9 cellular contexts compared by ENCODE assay signal in the genomic region with DNA sequence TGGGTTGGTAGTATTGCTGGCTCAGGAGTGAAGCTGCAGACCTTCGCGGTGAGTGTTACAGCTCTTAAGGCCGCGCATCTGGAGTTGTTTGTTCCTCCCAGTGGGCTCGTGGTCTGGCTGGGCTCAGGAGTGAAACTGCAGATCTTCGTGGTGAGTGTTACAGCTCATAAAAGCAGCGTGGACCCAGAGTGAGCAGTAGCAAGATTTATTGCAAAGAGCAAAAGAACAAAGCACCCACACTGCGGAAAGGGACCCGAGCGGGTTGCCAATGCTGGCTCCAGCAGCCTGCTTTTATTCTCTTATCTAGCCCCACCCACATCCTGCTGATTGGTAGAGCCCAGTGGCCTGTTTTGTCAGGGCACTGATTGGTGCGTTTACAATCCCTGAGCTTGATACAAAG. TPM values are rescaled to one million over a fixed set of nuclear protein-coding genes. Genes with fewer than 3 reads are reported as not detected.
DNase-seq lines count a peak whose midpoint lies in the region; TF ChIP-seq lines count a peak whose summit lies in the region.
"Not testable (repeated sequence)": the region's sequence is repeated elsewhere in the genome, so short reads cannot be mapped to it uniquely, and the experiment has no call there.
"Had no signal": no experiment of that assay in that cellular context is flagged by ENCODE, and none has a peak within 500 bp of the region (broad histone marks: within the 10 kb centered on the region; RNA-seq: fewer than 3 reads in every experiment).

No MANE protein-coding gene starts in this region.

- H3K4me3 ChIP-seq in Peyer's patch, result peak overlapping the region in 3 of 4 donors; percentile 16 to 20 (median 16)
- H3K4me3 ChIP-seq in mesenchymal stem cell (ENCODE audit: insufficient read depth in 1 of 2, low read depth in 1 of 2, low read length in 2 of 2), result not testable (repeated sequence)

- H3K4ac ChIP-seq in mesenchymal stem cell (ENCODE audit: low read depth in 1 of 2, low read length in 2 of 2), result not testable (repeated sequence)

- not testable (repeated sequence) for H3K9ac ChIP-seq in mesenchymal stem cell (ENCODE audit: low read length)

- not testable (repeated sequence) for H3K9me3 ChIP-seq in Peyer's patch; mesenchymal stem cell (ENCODE audit: control insufficient read depth, low read length)

- TF ChIP-seq POLR2A in Peyer's patch (IDR thresholded peaks at IDR 0.05), result peak; percentile 45 to 47

- H3K14ac ChIP-seq in mesenchymal stem cell (ENCODE audit: low read length in 2 of 2), result not testable (repeated sequence)

- peak overlapping the region; percentile 70 to 89 (median 82) for H3K27ac ChIP-seq in Peyer's patch
- H3K27ac ChIP-seq in mesenchymal stem cell (ENCODE audit: low read length, poor library complexity, severe bottlenecking), result not testable (repeated sequence)

- not testable (repeated sequence) for H3K4me2 ChIP-seq in mesenchymal stem cell (ENCODE audit: low read length, poor library complexity, severe bottlenecking)

- H3K23ac ChIP-seq in mesenchymal stem cell (ENCODE audit: low read length in 2 of 2), result not testable (repeated sequence)

- not testable (repeated sequence) for TF ChIP-seq CTCF in Peyer's patch (IDR thresholded peaks at IDR 0.05)

- not testable (repeated sequence) for H2BK5ac ChIP-seq in mesenchymal stem cell (ENCODE audit: low read depth, low read length, poor library complexity, severe bottlenecking)

- not testable (repeated sequence) for H3K36me3 ChIP-seq in Peyer's patch; mesenchymal stem cell (ENCODE audit: control insufficient read depth in 1 of 2, insufficient read depth in 2 of 2, low read depth in 1 of 2, low read length in 2 of 2)

- not testable (repeated sequence) for H3K27me3 ChIP-seq in Peyer's patch; mesenchymal stem cell (ENCODE audit: control insufficient read depth in 1 of 2, insufficient read depth in 1 of 2, low read length in 2 of 2)

- H2BK15ac ChIP-seq in mesenchymal stem cell (ENCODE audit: low read depth, poor library complexity, severe bottlenecking), result not testable (repeated sequence)

- peak overlapping the region; percentile 33 to 57 for H3K18ac ChIP-seq in mesenchymal stem cell (ENCODE audit: low read depth in 1 of 2, low read length in 2 of 2)

- H4K91ac ChIP-seq in mesenchymal stem cell (ENCODE audit: low read length), result not testable (repeated sequence)

- peaks cover 0 to 27% (median 0%) of the 10 kb centered on the region in 4 donors for H3K4me1 ChIP-seq in Peyer's patch
- H3K4me1 ChIP-seq in mesenchymal stem cell (ENCODE audit: control insufficient read depth, insufficient read depth, low read depth, low read length), result not testable (repeated sequence)

- H3K79me1 ChIP-seq in mesenchymal stem cell (replicated peaks; ENCODE audit: low read length, poor library complexity, severe bottlenecking), result not testable (repeated sequence)

- not testable (repeated sequence) for H2BK120ac ChIP-seq in mesenchymal stem cell (ENCODE audit: low read depth, low read length)

- DNase-seq in Peyer's patch (peak in 2 of 3 donors; percentile 52 to 75), mesenchymal stem cell (peak; percentile 26)
- peak; percentile 73 to 80 for DNase-seq in activated CD4-positive, alpha-beta T cell treated with anti-CD3 and anti-CD28 coated beads, Interleukin-2, amount 50 U/mL, for 48 hours
- DNase-seq in activated effector memory CD4-positive, alpha-beta T cell treated with anti-CD3 and anti-CD28 coated beads, Interleukin-2, amount 50 U/mL, for 16 hours, result peak; percentile 91
- DNase-seq in effector CD8-positive, alpha-beta T cell (lab: John Stamatoyannopoulos, UW), result peak; percentile 45
- DNase-seq in stimulated activated CD4-positive, alpha-beta T cell treated with anti-CD3 and anti-CD28 coated beads, Interleukin-12 subunit alpha, Interleukin-12 subunit beta, amount 100 ng/mL, for 48 hours (ENCODE audit: low read depth in 2 of 3, low spot score in 1 of 3), result peak; percentile 64 to 82 (median 81)
- DNase-seq in stimulated activated CD8-positive, alpha-beta memory T cell treated with anti-CD3 and anti-CD28 coated beads, Interleukin-4, amount 100 ng/mL, for 4 hours (ENCODE audit: low read depth in 2 of 2, low spot score in 1 of 2), result peak; percentile 71 to 74

- H2AK5ac ChIP-seq in mesenchymal stem cell (ENCODE audit: low read length, severe bottlenecking), result not testable (repeated sequence)

- H4K8ac ChIP-seq in mesenchymal stem cell (ENCODE audit: low read length), result not testable (repeated sequence)

- peak overlapping the region; percentile 23 for H2AFZ ChIP-seq in mesenchymal stem cell (ENCODE audit: low read depth, low read length)

- peak overlapping the region in 1 of 2 experiments; percentile 71 for H2BK12ac ChIP-seq in mesenchymal stem cell (ENCODE audit: low read length in 2 of 2)

- WGBS in mesenchymal stem cell, result 75% methylated on average over 11 of the region's 11 CpGs

RNA-seq across cellular contexts. Expression of gene GBP2, which starts 1.3 kb away (rescaled TPM):
- 10 to 100 TPM; 52.7 to 86.6 (median 62.7) TPM for total RNA-seq in Peyer's patch
- 29.7 TPM for polyA plus RNA-seq in mesenchymal stem cell (2013, experiment 1 of 2)
- 29.3 TPM for polyA plus RNA-seq in mesenchymal stem cell (2013, experiment 2 of 2)

RNA-seq across cellular contexts. Expression of gene GBP7, which starts 48.6 kb away (rescaled TPM):
- not detected for total RNA-seq in Peyer's patch
- 0.01 TPM for polyA plus RNA-seq in mesenchymal stem cell (2013, experiment 1 of 2)
- not detected for polyA plus RNA-seq in mesenchymal stem cell (2013, experiment 2 of 2)
- total RNA-seq: foreskin keratinocyte had no signal
- polyA plus RNA-seq: foreskin keratinocyte, ovary had no signal

Comparison
In these comparisons a context has a peak if more than half of its experiments do, and no peak if none do; other contexts are left out.
1. DNase-seq: peak in every context shown above with its lines; median percentile 91 in activated effector memory CD4-positive, alpha-beta T cell treated with anti-CD3 and anti-CD28 coated beads, Interleukin-2, amount 50 U/mL, for 16 hours; 81 in stimulated activated CD4-positive, alpha-beta T cell treated with anti-CD3 and anti-CD28 coated beads, Interleukin-12 subunit alpha, Interleukin-12 subunit beta, amount 100 ng/mL, for 48 hours; 76 in activated CD4-positive, alpha-beta T cell treated with anti-CD3 and anti-CD28 coated beads, Interleukin-2, amount 50 U/mL, for 48 hours; 72 in stimulated activated CD8-positive, alpha-beta memory T cell treated with anti-CD3 and anti-CD28 coated beads, Interleukin-4, amount 100 ng/mL, for 4 hours; 64 in Peyer's patch; 45 in effector CD8-positive, alpha-beta T cell; 26 in mesenchymal stem cell.